In genomic region chr15:82810863-82811421, GRCh38 we compare ENCODE assay signal across 8 cellular contexts. TPM values are rescaled to one million over a fixed set of nuclear protein-coding genes. Genes with fewer than 3 reads are reported as not detected.
DNase-seq lines count a peak whose midpoint lies in the region; ATAC-seq and TF ChIP-seq lines count a peak whose summit lies in the region.

No MANE protein-coding gene starts in this region.

- no peak for ATAC-seq in right cardiac atrium
- ATAC-seq in HG03442 (IDR thresholded peaks at IDR 0.05; ENCODE audit: unreplicated experiment), result no peak
- ATAC-seq in GM21619 (IDR thresholded peaks at IDR 0.05; ENCODE audit: unreplicated experiment), result no peak

- no peaks in the 10 kb centered on the region for H3K4me1 ChIP-seq in BE2C
- no peaks in the 10 kb centered on the region for H3K4me1 ChIP-seq in right cardiac atrium (ENCODE audit: control insufficient read depth, insufficient read depth, low read length)

- DNase-seq in BE2C (no peak), MG63 (no peak), activated T-helper 1 cell treated with Interleukin-2 at 50 U/mL for 16 hours (ENCODE audit: low read depth) (peak; percentile 10), right cardiac atrium (no peak), NCI-H146 treated with DMSO at 0.1 percent for 48 hours (lab: John Stamatoyannopoulos, UW; ENCODE audit: unreplicated experiment) (no peak)
- peak; percentile 7 for DNase-seq in stimulated activated CD4-positive, alpha-beta T cell treated with anti-CD3 and anti-CD28 coated beads, Interleukin-12 subunit alpha, Interleukin-12 subunit beta, amount 100 ng/mL, for 4 hours

- H3K4me3 ChIP-seq in BE2C (ENCODE audit: low read depth, low read length) (peak overlapping the region; percentile 91), MG63 (peak overlapping the region; percentile 80), right cardiac atrium (ENCODE audit: low read length) (peak overlapping the region; percentile 77)

- intact Hi-C loops in right cardiac atrium (cut with DNase I), result loop anchor here in 1 of 4 donors (10.0 kb wide), 1 partner anchor 56 kb away; no protein-coding TSS in a partner anchor

- H3K36me3 ChIP-seq in BE2C, result peaks cover 2% of the 10 kb centered on the region; the same call in 1 of the 2 replicates
- H3K36me3 ChIP-seq in MG63, result peaks cover 29% of the 10 kb centered on the region

- WGBS in right cardiac atrium, result 2% methylated on average over 7 of the region's 7 CpGs

- peak overlapping the region; percentile 70 for H3K27ac ChIP-seq in right cardiac atrium (ENCODE audit: low read length)

- no peaks in the 10 kb centered on the region for H3K27me3 ChIP-seq in BE2C
- no peaks in the 10 kb centered on the region for H3K27me3 ChIP-seq in MG63
- H3K27me3 ChIP-seq in right cardiac atrium (ENCODE audit: control insufficient read depth, insufficient read depth), result no peaks in the 10 kb centered on the region

- no peaks in the 10 kb centered on the region for H3K9me3 ChIP-seq in BE2C
- H3K9me3 ChIP-seq in MG63, result no peaks in the 10 kb centered on the region
- H3K9me3 ChIP-seq in right cardiac atrium (ENCODE audit: control insufficient read depth, low read length), result no peaks in the 10 kb centered on the region

- TF ChIP-seq CTCF in BE2C (IDR thresholded peaks at IDR 0.05; ENCODE audit: low read depth, low read length), result no peak

RNA-seq across cellular contexts. Expression of gene WHAMM, which starts 1.5 kb away (rescaled TPM):
- 2.8 TPM for polyA plus RNA-seq in BE2C (2012; ENCODE audit: insufficient read depth, insufficient read length, low read depth)
- 3.6 and 6.2 TPM in 2 replicates for total RNA-seq in MG63 (2014; rRNA removed; shearing (Covaris generic); ENCODE audit: low replicate concordance)
- total RNA-seq in right cardiac atrium, result 1 to 10 TPM; 5.6 to 6.6 (median 5.9) TPM
- polyA plus RNA-seq in right cardiac atrium, result 3.2 TPM

RNA-seq across cellular contexts. Expression of gene FSD2, which starts 5.1 kb away (rescaled TPM):
- not detected for polyA plus RNA-seq in BE2C (2012; ENCODE audit: insufficient read depth, insufficient read length, low read depth)
- not detected in 2 replicates for total RNA-seq in MG63 (2014; rRNA removed; shearing (Covaris generic); ENCODE audit: low replicate concordance)
- 100 to 1,000 TPM in 3 of 4 donors, 10 to 100 TPM in 1; 49.4 to 117 (median 109) TPM for total RNA-seq in right cardiac atrium
- 39.1 TPM for polyA plus RNA-seq in right cardiac atrium

Comparison
In these comparisons a context has a peak if more than half of its experiments do, and no peak if none do; other contexts are left out.
1. DNase-seq: peak in activated T-helper 1 cell treated with Interleukin-2 at 50 U/mL for 16 hours (single experiment) and stimulated activated CD4-positive, alpha-beta T cell treated with anti-CD3 and anti-CD28 coated beads, Interleukin-12 subunit alpha, Interleukin-12 subunit beta, amount 100 ng/mL, for 4 hours (single experiment); none in BE2C (single experiment), MG63 (single experiment), right cardiac atrium (0 of 3) and NCI-H146 treated with DMSO at 0.1 percent for 48 hours (single experiment).
2. RNA of gene FSD2, which starts 5.1 kb away (total RNA-seq): 49.4 to 117 TPM in right cardiac atrium; not detected in MG63; every median in the first group is over 10 times any median in the second.
3. Peak in every context shown above with its lines, with median percentiles within 50 percentile points of each other: H3K4me3 ChIP-seq.